In genomic region chr7:112215787-112216186, GRCh38 we compare ENCODE assay signal across 18 cellular contexts. TPM values are rescaled to one million over a fixed set of nuclear protein-coding genes. Genes with fewer than 3 reads are reported as not detected.
A peak's percentile ranks its signal among the peaks of the same experiment; 100 is the strongest.
DNase-seq lines count a peak whose midpoint lies in the region; ATAC-seq, FAIRE-seq and TF ChIP-seq lines count a peak whose summit lies in the region.
"Had no signal": no experiment of that assay in that cellular context is flagged by ENCODE, and none has a peak within 500 bp of the region (broad histone marks: within the 10 kb centered on the region; RNA-seq: fewer than 3 reads in every experiment).

No MANE protein-coding gene starts in this region.

- peaks cover 98% of the 10 kb centered on the region for H3K79me2 ChIP-seq in GM23338 (replicated peaks; ENCODE audit: insufficient read depth)

- 25 to 66% (median 41%) methylated on average over 4 of the region's 4 CpGs for WGBS in small intestine, 3 donors

- no peaks in the 10 kb centered on the region for H3K36me3 ChIP-seq in GM23338 (ENCODE audit: insufficient read depth)
- H3K36me3 ChIP-seq in small intestine (ENCODE audit: control insufficient read depth in 2 of 2, insufficient read depth in 2 of 2, low read length in 2 of 2) = no peaks in the 10 kb centered on the region
- H3K36me3 ChIP-seq: HAP-1 had no signal

- peak overlapping the region; percentile 79 for H3K27ac Mint-ChIP-seq in GM23338
- H3K27ac Mint-ChIP-seq in activated T-helper 2 cell treated with anti-CD3 and anti-CD28 coated beads, Interferon-gamma antibody, Interleukin-2, Interleukin-4, amounts not matched to agents 10 μg/mL and 5 μg/mL and 100 μg/mL, durations not matched to agents 14 hours and 24 hours and 36 hours = no peak overlapping the region
- H3K27ac Mint-ChIP-seq: HFFc6 had no signal

- no peak for TF ChIP-seq CTCF in GM23338 (conservative IDR thresholded peaks at IDR 0.05; ENCODE audit: low read depth in 2 of 2)

- no peaks in the 10 kb centered on the region for H3K9me2 ChIP-seq in GM23338 (ENCODE audit: insufficient read depth)

- no peak overlapping the region for H2AFZ ChIP-seq in GM23338
- H2AFZ ChIP-seq: GM23248 had no signal

- no peak for ATAC-seq in GM23338

- H3K27ac ChIP-seq in GM23338 (ENCODE audit: low read depth) = no peak overlapping the region
- H3K27ac ChIP-seq in caudate nucleus (ENCODE audit: low read depth, low read length) = peak overlapping the region; percentile 61
- no peak overlapping the region for H3K27ac ChIP-seq in small intestine (ENCODE audit: low read depth in 1 of 2, low read length in 1 of 2)
- H3K27ac ChIP-seq: GM23248 had no signal

- no peaks in the 10 kb centered on the region for H3K9me3 ChIP-seq in small intestine (ENCODE audit: control insufficient read depth, low read depth)
- H3K9me3 ChIP-seq: Caco-2, HAP-1 had no signal

- H3K4me1 ChIP-seq in GM23338 (ENCODE audit: insufficient read depth) (peaks cover 46% of the 10 kb centered on the region), small intestine (ENCODE audit: control insufficient read depth in 2 of 2, insufficient read depth in 1 of 2, low read depth in 1 of 2, low read length in 1 of 2) (peaks cover 0 to 7% of the 10 kb centered on the region in 2 donors)

- H3K4me2 ChIP-seq in GM23338 = peak overlapping the region; percentile 45

- no peaks in the 10 kb centered on the region for H3F3A ChIP-seq in GM23338 (replicated peaks; ENCODE audit: low read depth)

- FAIRE-seq in small intestine (lab: Jason Lieb, UNC) = no peak
- FAIRE-seq: G401.6, GM12892, H54 had no signal

- peaks cover 3% of the 10 kb centered on the region for H3K27me3 Mint-ChIP-seq in GM23338 (ENCODE audit: insufficient read depth, low read depth, poor library complexity)
- H3K27me3 Mint-ChIP-seq in activated T-helper 2 cell treated with anti-CD3 and anti-CD28 coated beads, Interferon-gamma antibody, Interleukin-2, Interleukin-4, amounts not matched to agents 10 μg/mL and 5 μg/mL and 100 μg/mL, durations not matched to agents 14 hours and 24 hours and 36 hours (ENCODE audit: low read depth) = no peaks in the 10 kb centered on the region
- H3K27me3 Mint-ChIP-seq: CD4-positive, alpha-beta memory T cell had no signal

- H3K4me1 Mint-ChIP-seq in GM23338 = peaks cover 72% of the 10 kb centered on the region
- H3K4me1 Mint-ChIP-seq in activated T-helper 2 cell treated with anti-CD3 and anti-CD28 coated beads, Interferon-gamma antibody, Interleukin-2, Interleukin-4, amounts not matched to agents 10 μg/mL and 5 μg/mL and 100 μg/mL, durations not matched to agents 14 hours and 24 hours and 36 hours (ENCODE audit: low read depth) = peaks cover 19% of the 10 kb centered on the region

- H3K36me3 Mint-ChIP-seq in GM23338 (ENCODE audit: low read depth) = peaks cover under 1% of the 10 kb centered on the region; the same call in 2 of the 3 replicates
- no peaks in the 10 kb centered on the region for H3K36me3 Mint-ChIP-seq in activated T-helper 2 cell treated with anti-CD3 and anti-CD28 coated beads, Interferon-gamma antibody, Interleukin-2, Interleukin-4, amounts not matched to agents 10 μg/mL and 5 μg/mL and 100 μg/mL, durations not matched to agents 14 hours and 24 hours and 36 hours (ENCODE audit: low read depth)

- peaks cover 26% of the 10 kb centered on the region for H4K20me1 ChIP-seq in GM23338 (replicated peaks; ENCODE audit: insufficient read depth)

- no peaks in the 10 kb centered on the region for H3K9me3 Mint-ChIP-seq in GM23338
- no peaks in the 10 kb centered on the region for H3K9me3 Mint-ChIP-seq in activated T-helper 2 cell treated with anti-CD3 and anti-CD28 coated beads, Interferon-gamma antibody, Interleukin-2, Interleukin-4, amounts not matched to agents 10 μg/mL and 5 μg/mL and 100 μg/mL, durations not matched to agents 14 hours and 24 hours and 36 hours
- H3K9me3 Mint-ChIP-seq: CD4-positive, alpha-beta memory T cell; HFFc6 had no signal

- peak overlapping the region; percentile 5; the same call in 1 of the 2 replicates for H3K4me3 ChIP-seq in GM23338
- no peak overlapping the region for H3K4me3 ChIP-seq in small intestine (ENCODE audit: low read depth in 1 of 2, low read length in 2 of 2)
- H3K4me3 ChIP-seq: GM23248, HAP-1 had no signal

- DNase-seq in GM23338 (ENCODE audit: low spot score) (no peak), NCI-H1417 (lab: John Stamatoyannopoulos, UW) (peak in 2 of 3 experiments; percentile 21 to 75), caudate nucleus (lab: John Stamatoyannopoulos, UW) (no peak), small intestine (peak; percentile 17), anterior cingulate cortex (lab: John Stamatoyannopoulos, UW) (no peak), T-helper 9 cell (no peak)
- DNase-seq in activated T-helper 2 cell treated with anti-CD3 and anti-CD28 coated beads, Interferon-gamma antibody, Interleukin-2, Interleukin-4, amounts not matched to agents 10 μg/mL and 5 μg/mL and 100 μg/mL, durations not matched to agents 14 hours and 24 hours and 36 hours (ENCODE audit: low spot score) = no peak
- DNase-seq: C1 segment of cervical spinal cord; Caco-2; CD4-positive, alpha-beta memory T cell; DMS153; DND-41; GM23248; HFFc6 had no signal

- H3K4me3 Mint-ChIP-seq in GM23338 = peak overlapping the region; percentile 12; the same call in 1 of the 3 replicates
- no peak overlapping the region for H3K4me3 Mint-ChIP-seq in activated T-helper 2 cell treated with anti-CD3 and anti-CD28 coated beads, Interferon-gamma antibody, Interleukin-2, Interleukin-4, amounts not matched to agents 10 μg/mL and 5 μg/mL and 100 μg/mL, durations not matched to agents 14 hours and 24 hours and 36 hours (ENCODE audit: low read depth)
- H3K4me3 Mint-ChIP-seq: CD4-positive, alpha-beta memory T cell; HFFc6 had no signal

- no peaks in the 10 kb centered on the region for H3K27me3 ChIP-seq in GM23338 (ENCODE audit: insufficient read depth)
- no peaks in the 10 kb centered on the region for H3K27me3 ChIP-seq in small intestine (ENCODE audit: control insufficient read depth in 2 of 2, insufficient read depth in 2 of 2, low read length in 2 of 2)

- intact Hi-C loops in activated T-helper 2 cell treated with anti-CD3 and anti-CD28 coated beads, Interferon-gamma antibody, Interleukin-2, Interleukin-4, amounts not matched to agents 10 μg/mL and 5 μg/mL and 100 μg/mL, durations not matched to agents 14 hours and 24 hours and 36 hours (cut with micrococcal nuclease) = no loop called here

TF ChIP-seq in GM23338, 12 proteins besides CTCF, POLR2A, EP300 and RAD21 (continues in another document):
- TF ChIP-seq ZNF114 (CRISPR knock-in tag; IDR thresholded peaks at IDR 0.05) = no peak
- TF ChIP-seq NANOG (IDR thresholded peaks at IDR 0.05; ENCODE audit: borderline replicate concordance) = no peak
- no peak for TF ChIP-seq STAT1 (IDR thresholded peaks at IDR 0.05; ENCODE audit: unreplicated experiment)
- TF ChIP-seq, protein P1, sequence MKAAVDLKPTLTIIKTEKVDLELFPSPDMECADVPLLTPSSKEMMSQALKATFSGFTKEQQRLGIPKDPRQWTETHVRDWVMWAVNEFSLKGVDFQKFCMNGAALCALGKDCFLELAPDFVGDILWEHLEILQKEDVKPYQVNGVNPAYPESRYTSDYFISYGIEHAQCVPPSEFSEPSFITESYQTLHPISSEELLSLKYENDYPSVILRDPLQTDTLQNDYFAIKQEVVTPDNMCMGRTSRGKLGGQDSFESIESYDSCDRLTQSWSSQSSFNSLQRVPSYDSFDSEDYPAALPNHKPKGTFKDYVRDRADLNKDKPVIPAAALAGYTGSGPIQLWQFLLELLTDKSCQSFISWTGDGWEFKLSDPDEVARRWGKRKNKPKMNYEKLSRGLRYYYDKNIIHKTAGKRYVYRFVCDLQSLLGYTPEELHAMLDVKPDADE (IDR thresholded peaks at IDR 0.05) = no peak
- TF ChIP-seq EZH2 (IDR thresholded peaks at IDR 0.05; ENCODE audit: low read depth, unreplicated experiment) = no peak
- no peak for TF ChIP-seq EZH2phosphoT487 (IDR thresholded peaks at IDR 0.05; ENCODE audit: unreplicated experiment)

RNA-seq across cellular contexts. Expression of gene ZNF277, which starts 9.3 kb away (rescaled TPM):
- 22.5 and 25.4 TPM in 2 replicates for total RNA-seq in GM23338 (2014; rRNA removed; shearing (Covaris generic))
- polyA plus RNA-seq in GM23338 (2016; fragmentation: Nextera tagmentation; extraction: Ambion mirVana) (28.9 and 30.0 TPM in 2 replicates), small intestine (10 to 100 TPM; 15.8 to 25.4 (median 24.4) TPM)
- 11.6 and 13.0 TPM in 2 replicates for total RNA-seq in activated T-helper 2 cell treated with anti-CD3 and anti-CD28 coated beads, Interferon-gamma antibody, Interleukin-2, Interleukin-4, amounts not matched to agents 10 μg/mL and 5 μg/mL and 100 μg/mL, durations not matched to agents 14 hours and 24 hours and 36 hours

RNA-seq across cellular contexts. Expression of gene DOCK4, which starts 9.6 kb away (rescaled TPM):
- total RNA-seq in GM23338 (2014; rRNA removed; shearing (Covaris generic)) = 33.8 and 38.8 TPM in 2 replicates
- polyA plus RNA-seq in GM23338 (2016; fragmentation: Nextera tagmentation; extraction: Ambion mirVana) (6.3 and 6.8 TPM in 2 replicates), small intestine (1 to 10 TPM in 2 of 3 donors, not detected in 1; 1.9 to 3.8 TPM)
- total RNA-seq in activated T-helper 2 cell treated with anti-CD3 and anti-CD28 coated beads, Interferon-gamma antibody, Interleukin-2, Interleukin-4, amounts not matched to agents 10 μg/mL and 5 μg/mL and 100 μg/mL, durations not matched to agents 14 hours and 24 hours and 36 hours = 0.41 and 0.64 TPM in 2 replicates

Comparison
In these comparisons a context has a peak if more than half of its experiments do, and no peak if none do; other contexts are left out.
1. DNase-seq: peak in NCI-H1417 (2 of 3) and small intestine (single experiment); none in GM23338 (single experiment), caudate nucleus (0 of 61), anterior cingulate cortex (0 of 58), T-helper 9 cell (single experiment) and activated T-helper 2 cell treated with anti-CD3 and anti-CD28 coated beads, Interferon-gamma antibody, Interleukin-2, Interleukin-4, amounts not matched to agents 10 μg/mL and 5 μg/mL and 100 μg/mL, durations not matched to agents 14 hours and 24 hours and 36 hours (single experiment).
2. RNA of gene DOCK4, which starts 9.6 kb away (total RNA-seq): 33.8 to 38.8 TPM in GM23338; 0.41 to 0.64 TPM in activated T-helper 2 cell treated with anti-CD3 and anti-CD28 coated beads, Interferon-gamma antibody, Interleukin-2, Interleukin-4, amounts not matched to agents 10 μg/mL and 5 μg/mL and 100 μg/mL, durations not matched to agents 14 hours and 24 hours and 36 hours; every median in the first group is over 10 times any median in the second.